ENCODE assay signal across 1 cellular context in the genomic region with DNA sequence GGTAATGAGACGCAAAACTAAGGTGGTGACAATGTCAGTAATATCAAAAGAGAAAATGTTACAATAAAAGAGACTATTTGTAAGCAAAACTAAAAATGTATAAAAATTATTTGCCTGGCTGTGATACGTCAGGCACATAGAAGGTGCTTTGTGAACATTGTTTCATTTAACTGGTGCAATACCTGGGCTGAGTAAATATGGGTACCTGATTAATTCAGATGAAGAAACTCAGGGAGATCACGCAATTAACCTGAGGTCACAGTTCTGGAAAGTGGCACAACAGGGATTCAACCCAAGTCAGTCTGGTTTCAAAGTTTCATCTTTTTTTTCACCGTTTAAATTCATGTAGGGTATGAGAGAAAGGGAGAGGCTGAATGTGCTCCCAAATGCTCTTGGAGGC.
TF ChIP-seq lines count a peak whose summit lies in the region.

No MANE protein-coding gene starts in this region.

TF ChIP-seq in GM23338, 12 proteins besides CTCF, POLR2A, EP300 and RAD21:
- TF ChIP-seq NANOG (IDR thresholded peaks at IDR 0.05; ENCODE audit: borderline replicate concordance) (no peak), ZNF331 (CRISPR knock-in tag; IDR thresholded peaks at IDR 0.05; ENCODE audit: low read depth) (no peak), CREB1 (CRISPR knock-in tag; IDR thresholded peaks at IDR 0.05; ENCODE audit: low read depth) (no peak), EZH2phosphoT487 (IDR thresholded peaks at IDR 0.05; ENCODE audit: unreplicated experiment) (no peak), JUNB (IDR thresholded peaks at IDR 0.05; ENCODE audit: unreplicated experiment) (no peak)
